Comparison of ENCODE assay signal across 8 cellular contexts in the genomic region with DNA sequence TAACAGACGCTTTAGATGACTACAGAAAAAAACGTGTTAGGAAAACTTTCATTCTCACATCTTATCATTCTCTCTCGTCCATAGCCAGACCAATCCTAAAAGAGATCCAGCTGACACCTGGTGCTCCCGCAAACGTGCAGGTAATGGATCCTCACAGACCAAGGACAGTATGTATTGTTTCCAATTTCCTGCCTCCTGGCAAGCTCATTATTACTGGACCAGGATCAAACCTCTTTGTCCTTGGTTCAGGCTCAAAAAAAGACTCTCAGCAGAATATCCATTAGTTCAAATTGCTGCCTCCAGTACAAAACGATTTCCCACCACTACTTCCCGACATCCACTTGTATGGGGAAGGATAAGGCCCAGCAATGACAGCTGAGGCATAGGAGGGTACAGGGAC.
A peak's percentile ranks its signal among the peaks of the same experiment; 100 is the strongest.
DNase-seq lines count a peak whose midpoint lies in the region; FAIRE-seq and TF ChIP-seq lines count a peak whose summit lies in the region.

No MANE protein-coding gene starts in this region.

- peaks cover 0 to 94% of the 10 kb centered on the region in 2 experiments; a peak in 3 of 4 replicates for H3K79me2 ChIP-seq in H1 (ENCODE audit: control insufficient read depth in 1 of 2, insufficient read depth in 2 of 2, low read length in 2 of 2)

- H2AK5ac ChIP-seq in H1 (ENCODE audit: low read depth, low read length): no peak overlapping the region

- no peak overlapping the region for H4K8ac ChIP-seq in H1 (ENCODE audit: extremely low read depth, insufficient read depth, low read length)

- H3K56ac ChIP-seq in H1 (replicated peaks; ENCODE audit: insufficient read length, low read depth, low read length): no peak overlapping the region

- TF ChIP-seq POLR2A in H1 (IDR thresholded peaks at IDR 0.05; ENCODE audit: control extremely low read depth in 1 of 2, low read depth in 2 of 2, low read length in 2 of 2) (no peak), suprapubic skin (IDR thresholded peaks at IDR 0.05) (no peak)

- no peak overlapping the region for H3K4me3 Mint-ChIP-seq in progenitor cell of endocrine pancreas (ENCODE audit: low read depth)

- peaks cover 54% of the 10 kb centered on the region for H3K4me1 Mint-ChIP-seq in progenitor cell of endocrine pancreas (ENCODE audit: low read depth)

- H2BK12ac ChIP-seq in H1 (ENCODE audit: low read depth, low read length): no peak overlapping the region; the same call in 1 of the 2 replicates

- no peak overlapping the region for H3K4me3 ChIP-seq in HL-60 (replicated peaks; ENCODE audit: insufficient read depth, low read length)
- H3K4me3 ChIP-seq in H1 (ENCODE audit: extremely low read depth in 1 of 4, insufficient read depth in 2 of 4, low read depth in 3 of 4, low read length in 4 of 4): no peak overlapping the region
- H3K4me3 ChIP-seq in suprapubic skin: no peak overlapping the region
- H3K4me3 ChIP-seq in MG63: no peak overlapping the region

- H3K4me1 ChIP-seq in H1 (replicated peaks in 1 of 4; ENCODE audit: control insufficient read depth in 3 of 4, insufficient read depth in 4 of 4, low read length in 3 of 4): peaks cover 12 to 34% (median 26%) of the 10 kb centered on the region in 4 experiments
- peaks cover 38% of the 10 kb centered on the region for H3K4me1 ChIP-seq in suprapubic skin

- H3K36me3 ChIP-seq in H1 (ENCODE audit: control insufficient read depth in 2 of 4, insufficient read depth in 4 of 4, low read length in 3 of 4) (peaks cover 0 to 5% (median under 1%) of the 10 kb centered on the region in 4 experiments; a peak in 3 of 8 replicates), suprapubic skin (peaks cover 3% of the 10 kb centered on the region), MG63 (no peaks in the 10 kb centered on the region)

- TF ChIP-seq RAD21 in H1 (IDR thresholded peaks at IDR 0.05 in 1 of 2, conservative IDR thresholded peaks at IDR 0.05 in 1 of 2; ENCODE audit: low read depth in 2 of 2, low read length in 2 of 2): no peak

- H3K9ac ChIP-seq in H1 (replicated peaks in 1 of 4; ENCODE audit: extremely low read depth in 1 of 4, low read depth in 3 of 4, low read length in 3 of 4): no peak overlapping the region

- H2AFZ ChIP-seq in H1 (ENCODE audit: low read length): no peak overlapping the region

- H2BK15ac ChIP-seq in H1 (ENCODE audit: low read length): no peak overlapping the region

- no peak overlapping the region; the same call in 1 of the 2 replicates for H3K18ac ChIP-seq in H1 (ENCODE audit: extremely low read depth, low read length)

- no peaks in the 10 kb centered on the region for H3K23me2 ChIP-seq in H1 (ENCODE audit: low read depth, low read length)

- peak overlapping the region; percentile 79 for H3K27ac Mint-ChIP-seq in progenitor cell of endocrine pancreas

- TF ChIP-seq EP300 in H1 (IDR thresholded peaks at IDR 0.05; ENCODE audit: borderline replicate concordance in 1 of 2, low read depth in 2 of 2, low read length in 2 of 2) (no peak), suprapubic skin (IDR thresholded peaks at IDR 0.05) (no peak)

- H3K9me3 Mint-ChIP-seq in progenitor cell of endocrine pancreas (ENCODE audit: low read depth): no peaks in the 10 kb centered on the region

- POLR2A ChIA-PET in H1 (lab: Charles Lee; ENCODE audit: partially characterized antibody): interaction anchor here (1.3 to 1.9 kb wide), 6 partner anchors 10 to 63 kb away, joined by 3 to 6 read pairs (median 4); a partner anchor contains a TSS

- no peak overlapping the region for H3K14ac ChIP-seq in H1 (ENCODE audit: insufficient read length)

- H4K91ac ChIP-seq in H1 (replicated peaks; ENCODE audit: insufficient read length, low read length): no peak overlapping the region

- peaks cover 2% of the 10 kb centered on the region in 2 experiments for H4K20me1 ChIP-seq in H1 (replicated peaks in 1 of 2; ENCODE audit: control insufficient read depth in 1 of 2, insufficient read depth in 2 of 2, low read length in 2 of 2)

- peak overlapping the region; percentile 1; the same call in 1 of the 2 replicates for H2BK5ac ChIP-seq in H1 (ENCODE audit: low read depth, low read length)

- TF ChIP-seq CTCF in HL-60 (IDR thresholded peaks at IDR 0.05; ENCODE audit: insufficient read depth, low read length): no peak
- no peak for TF ChIP-seq CTCF in H1 (IDR thresholded peaks at IDR 0.05; ENCODE audit: control extremely low read depth in 1 of 3, insufficient read depth in 1 of 3, low read depth in 1 of 3, low read length in 3 of 3)
- TF ChIP-seq CTCF in progenitor cell of endocrine pancreas (IDR thresholded peaks at IDR 0.05; ENCODE audit: unreplicated experiment): no peak
- TF ChIP-seq CTCF in suprapubic skin (IDR thresholded peaks at IDR 0.05): no peak

- no peaks in the 10 kb centered on the region for H3K27me3 Mint-ChIP-seq in progenitor cell of endocrine pancreas

- H2BK20ac ChIP-seq in H1 (ENCODE audit: low read length): no peak overlapping the region

- peaks cover 12% of the 10 kb centered on the region for H3K36me3 Mint-ChIP-seq in progenitor cell of endocrine pancreas (ENCODE audit: insufficient read depth)

- 70% methylated on average over 7 of the region's 7 CpGs; no CpG with 5 or more reads in 1 of the 2 experiments for WGBS in H1 (ENCODE audit: extremely low coverage in 1 of 2, insufficient coverage in 1 of 2, insufficient read length in 1 of 2, insufficient replicate concordance in 2 of 2, low coverage in 1 of 2, low lambda C conversion rate in 2 of 2, missing lambda C conversion rate in 1 of 2), 2 experiments
- WGBS in suprapubic skin: 47% methylated on average over 7 of the region's 7 CpGs

- no peak overlapping the region for H2BK120ac ChIP-seq in H1 (replicated peaks; ENCODE audit: low read depth, low read length)

- CTCF ChIA-PET in H1 (lab: Charles Lee; ENCODE audit: partially characterized antibody): interaction anchor here (0.7 to 1.7 kb wide), 8 partner anchors 12 to 115 kb away, joined by 3 to 7 read pairs (median 4); no protein-coding TSS in a partner anchor

- no peak overlapping the region for H3K23ac ChIP-seq in H1 (ENCODE audit: insufficient read length)

- peak overlapping the region in 1 of 2 experiments; percentile 26; a peak in 1 of 4 replicates for H3K4me2 ChIP-seq in H1 (ENCODE audit: insufficient read depth in 1 of 2, low read depth in 2 of 2, low read length in 2 of 2)

- H4K5ac ChIP-seq in H1 (ENCODE audit: insufficient read length, low read depth, low read length): no peak overlapping the region

- DNase-seq in HL-60 (ENCODE audit: low read depth in 1 of 2, low spot score in 1 of 2) (no peak), NCI-H774 (lab: John Stamatoyannopoulos, UW) (peak; percentile 56), H1 (ENCODE audit: low read depth in 1 of 2, low spot score in 2 of 2) (no peak), progenitor cell of endocrine pancreas (ENCODE audit: low spot score, unreplicated experiment) (no peak), suprapubic skin (ENCODE audit: low spot score in 2 of 2) (no peak), MG63 (no peak), KG1 (lab: John Stamatoyannopoulos, UW) (no peak)
- no peak for DNase-seq in activated CD4-positive, alpha-beta T cell treated with anti-CD3 and anti-CD28 coated beads, Interleukin-2, amount 50 U/mL, for 48 hours

- H3K4ac ChIP-seq in H1 (replicated peaks; ENCODE audit: insufficient read length, low read depth, low read length): no peak overlapping the region

- peaks cover 13% of the 10 kb centered on the region for H3K79me1 ChIP-seq in H1 (ENCODE audit: low read depth, low read length)

- FAIRE-seq in H1 (lab: Jason Lieb, UNC): no peak

- H3K27ac ChIP-seq in HL-60 (replicated peaks) (peak overlapping the region; percentile 59), H1 (ENCODE audit: low read depth, low read length) (no peak overlapping the region), suprapubic skin (no peak overlapping the region)

- H3K9me3 ChIP-seq in H1 (ENCODE audit: insufficient read depth in 2 of 2, low read depth in 1 of 2, low read length in 1 of 2) (no peaks in the 10 kb centered on the region), suprapubic skin (no peaks in the 10 kb centered on the region), MG63 (no peaks in the 10 kb centered on the region)

- no peaks in the 10 kb centered on the region for H3K27me3 ChIP-seq in HL-60 (ENCODE audit: insufficient read depth, poor library complexity, severe bottlenecking)
- no peaks in the 10 kb centered on the region for H3K27me3 ChIP-seq in H1 (replicated peaks in 1 of 4; ENCODE audit: control insufficient read depth in 3 of 4, extremely low read depth in 1 of 4, insufficient read depth in 3 of 4, low read length in 3 of 4)
- no peaks in the 10 kb centered on the region for H3K27me3 ChIP-seq in suprapubic skin
- H3K27me3 ChIP-seq in MG63: no peaks in the 10 kb centered on the region

TF ChIP-seq in H1, 55 proteins besides CTCF, POLR2A, EP300 and RAD21 (continues in another document):
- TF ChIP-seq CBX5 (IDR thresholded peaks at IDR 0.05; ENCODE audit: low read depth, low read length): no peak
- TF ChIP-seq SP2 (IDR thresholded peaks at IDR 0.05; ENCODE audit: low read length): no peak
- TF ChIP-seq HDAC2 (IDR thresholded peaks at IDR 0.05; ENCODE audit: borderline replicate concordance in 1 of 2, low read depth in 2 of 2, low read length in 2 of 2): no peak
- no peak for TF ChIP-seq FOSL1 (IDR thresholded peaks at IDR 0.05; ENCODE audit: insufficient read depth, low read depth, low read length)
- TF ChIP-seq JUND (IDR thresholded peaks at IDR 0.05; ENCODE audit: low read length): no peak
- TF ChIP-seq BACH1 (IDR thresholded peaks at IDR 0.05; ENCODE audit: low read length): no peak
- no peak for TF ChIP-seq SIX5 (IDR thresholded peaks at IDR 0.05; ENCODE audit: low read depth, low read length)
- no peak for TF ChIP-seq EGR1 (IDR thresholded peaks at IDR 0.05; ENCODE audit: borderline replicate concordance, low read depth, low read length)
- no peak for TF ChIP-seq RXRA (IDR thresholded peaks at IDR 0.05; ENCODE audit: insufficient read depth, low read depth, low read length)
- no peak for TF ChIP-seq CREB1 (IDR thresholded peaks at IDR 0.05)
- no peak for TF ChIP-seq SAP30 (IDR thresholded peaks at IDR 0.05; ENCODE audit: insufficient read depth, insufficient replicate concordance, low read length)
- TF ChIP-seq CHD2 (IDR thresholded peaks at IDR 0.05; ENCODE audit: low read length): no peak
- no peak for TF ChIP-seq KDM4A (IDR thresholded peaks at IDR 0.05; ENCODE audit: low read depth, low read length, severe bottlenecking)
- no peak for TF ChIP-seq CTBP2 (IDR thresholded peaks at IDR 0.05; ENCODE audit: borderline replicate concordance, insufficient read depth, insufficient read length, low read length)
- TF ChIP-seq, protein P1, sequence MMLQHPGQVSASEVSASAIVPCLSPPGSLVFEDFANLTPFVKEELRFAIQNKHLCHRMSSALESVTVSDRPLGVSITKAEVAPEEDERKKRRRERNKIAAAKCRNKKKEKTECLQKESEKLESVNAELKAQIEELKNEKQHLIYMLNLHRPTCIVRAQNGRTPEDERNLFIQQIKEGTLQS (IDR thresholded peaks at IDR 0.05; ENCODE audit: insufficient read depth, low read depth, low read length): no peak
- no peak for TF ChIP-seq SP4 (IDR thresholded peaks at IDR 0.05; ENCODE audit: low read length)
- TF ChIP-seq TEAD4 (IDR thresholded peaks at IDR 0.05; ENCODE audit: low read depth, low read length): no peak
- TF ChIP-seq KDM1A (IDR thresholded peaks at IDR 0.05; ENCODE audit: borderline replicate concordance, low read length): no peak
